Comparison of ENCODE assay signal across 25 cellular contexts in genomic region chr7:26046150-26046549, GRCh38.
"Had no signal": no experiment of that assay in that cellular context is flagged by ENCODE, and none has a peak within 500 bp of the region (broad histone marks: within the 10 kb centered on the region; RNA-seq: fewer than 3 reads in every experiment).

No MANE protein-coding gene starts in this region.

- H3K27ac Mint-ChIP-seq: activated B cell treated with CpG ODN at 0.5 μM for 24 hours; activated CD4-positive, alpha-beta T cell treated with anti-CD3 and anti-CD28 coated beads for 36 hours; activated naive CD8-positive, alpha-beta T cell treated with anti-CD3 and anti-CD28 coated beads, Interleukin-2, amount 10 ng/mL, durations not matched to agents 7 days and 5 days; activated T-cell treated with anti-CD3 and anti-CD28 coated beads, Interleukin-2, amount 50 U/mL, for 24 hours; activated T-helper 17 cell treated with anti-CD3 and anti-CD28 coated beads, Interleukin-2, amount 50 U/mL, for 72 hours; endodermal cell; nephron; stimulated activated memory B cell treated with anti-CD40 and anti-IgM and Interleukin-4, amounts not matched to agents 10 μg/mL and 1 μg/mL and 100 μg/mL, for 72 hours; T-helper 1 cell treated with Interleukin-12 subunit alpha and Interleukin-12 subunit beta and Interleukin-4 antibody, amounts not matched to agents 30 μg/mL and 1 μg/mL, for 36 hours had no signal

- H3K4me1 Mint-ChIP-seq: activated B cell treated with CpG ODN at 0.5 μM for 24 hours; activated CD4-positive, alpha-beta T cell treated with anti-CD3 and anti-CD28 coated beads for 36 hours; activated naive CD8-positive, alpha-beta T cell treated with anti-CD3 and anti-CD28 coated beads, Interleukin-2, amount 10 ng/mL, durations not matched to agents 7 days and 5 days; activated T-helper 17 cell treated with anti-CD3 and anti-CD28 coated beads, Interleukin-2, amount 50 U/mL, for 72 hours; endodermal cell; nephron; stimulated activated memory B cell treated with anti-CD40 and anti-IgM and Interleukin-4, amounts not matched to agents 10 μg/mL and 1 μg/mL and 100 μg/mL, for 72 hours had no signal

- H3K36me3 Mint-ChIP-seq: activated naive CD8-positive, alpha-beta T cell treated with anti-CD3 and anti-CD28 coated beads, Interleukin-2, amount 10 ng/mL, durations not matched to agents 7 days and 5 days; stimulated activated memory B cell treated with anti-CD40 and anti-IgM and Interleukin-4, amounts not matched to agents 10 μg/mL and 1 μg/mL and 100 μg/mL, for 72 hours had no signal

- H3K4me3 Mint-ChIP-seq: activated B cell treated with CpG ODN at 0.5 μM for 24 hours; activated CD4-positive, alpha-beta T cell treated with anti-CD3 and anti-CD28 coated beads for 36 hours; activated naive CD8-positive, alpha-beta T cell treated with anti-CD3 and anti-CD28 coated beads, Interleukin-2, amount 10 ng/mL, durations not matched to agents 7 days and 5 days; activated T-cell treated with anti-CD3 and anti-CD28 coated beads, Interleukin-2, amount 50 U/mL, for 24 hours; activated T-helper 17 cell treated with anti-CD3 and anti-CD28 coated beads, Interleukin-2, amount 50 U/mL, for 72 hours; endodermal cell; nephron; stimulated activated memory B cell treated with anti-CD40 and anti-IgM and Interleukin-4, amounts not matched to agents 10 μg/mL and 1 μg/mL and 100 μg/mL, for 72 hours; T-helper 1 cell treated with Interleukin-12 subunit alpha and Interleukin-12 subunit beta and Interleukin-4 antibody, amounts not matched to agents 30 μg/mL and 1 μg/mL, for 36 hours had no signal

- H3K9me3 ChIP-seq: vagina had no signal

- DNase-seq: activated B cell treated with CpG ODN at 0.5 μM for 24 hours; activated CD4-positive, alpha-beta T cell treated with anti-CD3 and anti-CD28 coated beads for 36 hours; activated CD4-positive, alpha-beta T cell treated with anti-CD3 and anti-CD28 coated beads, Interleukin-2, amount 50 U/mL, for 4 hours; activated CD8-positive, alpha-beta memory T cell treated with anti-CD3 and anti-CD28 coated beads for 24 hours; activated CD8-positive, alpha-beta memory T cell treated with anti-CD3 and anti-CD28 coated beads, Interleukin-2, amount 50 U/mL, for 4 hours; activated naive CD4-positive, alpha-beta T cell; activated naive CD8-positive, alpha-beta T cell treated with anti-CD3 and anti-CD28 coated beads, Interleukin-2, amount 10 ng/mL, durations not matched to agents 7 days and 5 days; activated T-cell treated with anti-CD3 and anti-CD28 coated beads, Interleukin-2, amount 50 U/mL, for 24 hours; amygdala; cortex of kidney; endodermal cell; heart right ventricle; left ventricle myocardium superior; midbrain; stimulated activated CD4-positive, alpha-beta T cell treated with anti-CD3 and anti-CD28 coated beads, Interleukin-15, amount 100 ng/mL, for 24 hours; T1000; trophoblast cell had no signal

- ATAC-seq: activated CD4-positive, alpha-beta T cell treated with anti-CD3 and anti-CD28 coated beads for 36 hours; activated T-helper 17 cell treated with anti-CD3 and anti-CD28 coated beads, Interleukin-2, amount 50 U/mL, for 72 hours; heart right ventricle; left ventricle myocardium superior; sciatic nerve; stimulated activated memory B cell treated with anti-CD40 and anti-IgM and Interleukin-4, amounts not matched to agents 10 μg/mL and 1 μg/mL and 100 μg/mL, for 72 hours had no signal

- H3K9me3 Mint-ChIP-seq: activated B cell treated with CpG ODN at 0.5 μM for 24 hours; activated naive CD8-positive, alpha-beta T cell treated with anti-CD3 and anti-CD28 coated beads, Interleukin-2, amount 10 ng/mL, durations not matched to agents 7 days and 5 days; activated T-cell treated with anti-CD3 and anti-CD28 coated beads, Interleukin-2, amount 50 U/mL, for 24 hours; activated T-helper 17 cell treated with anti-CD3 and anti-CD28 coated beads, Interleukin-2, amount 50 U/mL, for 72 hours; endodermal cell; nephron; T-helper 1 cell treated with Interleukin-12 subunit alpha and Interleukin-12 subunit beta and Interleukin-4 antibody, amounts not matched to agents 30 μg/mL and 1 μg/mL, for 36 hours had no signal

- H3K4me1 ChIP-seq: heart right ventricle, vagina had no signal

- H3K4me3 ChIP-seq: cardiac muscle cell, heart right ventricle, smooth muscle cell, vagina had no signal

- H3K36me3 ChIP-seq: cardiac muscle cell, heart right ventricle, vagina had no signal

- H3K27me3 ChIP-seq: cardiac muscle cell, vagina had no signal

- H3K27ac ChIP-seq: cardiac muscle cell, heart right ventricle, vagina had no signal
